9 cellular contexts compared by ENCODE assay signal in genomic region chr19:46115396-46116109, GRCh38. TPM values are rescaled to one million over a fixed set of nuclear protein-coding genes. Genes with fewer than 3 reads are reported as not detected.
DNase-seq lines count a peak whose midpoint lies in the region; ATAC-seq and TF ChIP-seq lines count a peak whose summit lies in the region.
"Had no signal": no experiment of that assay in that cellular context is flagged by ENCODE, and none has a peak within 500 bp of the region (broad histone marks: within the 10 kb centered on the region; RNA-seq: fewer than 3 reads in every experiment).

No MANE protein-coding gene starts in this region.

- ATAC-seq in stimulated activated naive CD8-positive, alpha-beta T cell treated with anti-CD3 and anti-CD28 coated beads, Interleukin-15, Interleukin-2, amounts not matched to agents 100 U/mL and 50 U/mL, for 24 hours, result peak; percentile 100
- no peak for ATAC-seq in GM18519 (IDR thresholded peaks at IDR 0.05; ENCODE audit: low FRiP score, unreplicated experiment)

- peak; percentile 10 for DNase-seq in stimulated activated naive CD4-positive, alpha-beta T cell treated with Interleukin-2 at 50 U/mL for 16 hours (lab: John Stamatoyannopoulos, UW)
- no peak for DNase-seq in stimulated activated naive CD4-positive, alpha-beta T cell (lab: John Stamatoyannopoulos, UW)
- DNase-seq in SW480 (ENCODE audit: low spot score) (peak; percentile 81), fibroblast of villous mesenchyme (ENCODE audit: low read depth) (peak; percentile 25), dermis blood vessel endothelial cell (no peak), OCI-M2 (lab: John Stamatoyannopoulos, UW; ENCODE audit: unreplicated experiment) (no peak)
- DNase-seq in stimulated activated naive CD8-positive, alpha-beta T cell treated with anti-CD3 and anti-CD28 coated beads, Interleukin-15, Interleukin-2, amounts not matched to agents 100 U/mL and 50 U/mL, for 24 hours, result peak; percentile 65
- DNase-seq: activated B cell treated with CpG ODN at 0.5 μM for 24 hours had no signal

- TF ChIP-seq CTCF in fibroblast of villous mesenchyme (IDR thresholded peaks at IDR 0.05; ENCODE audit: insufficient read depth, low read depth, low read length), result no peak

- H3K4me3 ChIP-seq in fibroblast of villous mesenchyme (ENCODE audit: low read depth, low read length), result no peak overlapping the region

RNA-seq across cellular contexts. Expression of gene IGFL3, which starts 8.9 kb away (rescaled TPM):
- total RNA-seq in fibroblast of villous mesenchyme (not detected in 2 replicates), dermis blood vessel endothelial cell (not detected in 2 replicates)
- total RNA-seq: activated B cell treated with CpG ODN at 0.5 μM for 24 hours had no signal

RNA-seq across cellular contexts. Expression of gene IGFL2, which starts 32.5 kb away (rescaled TPM):
- total RNA-seq in fibroblast of villous mesenchyme (not detected in 2 replicates), dermis blood vessel endothelial cell (not detected in 2 replicates)
- total RNA-seq: activated B cell treated with CpG ODN at 0.5 μM for 24 hours had no signal

Comparison
In these comparisons a context has a peak if more than half of its experiments do, and no peak if none do; other contexts are left out.
1. DNase-seq: peak in stimulated activated naive CD4-positive, alpha-beta T cell treated with Interleukin-2 at 50 U/mL for 16 hours (single experiment), SW480 (single experiment), fibroblast of villous mesenchyme (single experiment) and stimulated activated naive CD8-positive, alpha-beta T cell treated with anti-CD3 and anti-CD28 coated beads, Interleukin-15, Interleukin-2, amounts not matched to agents 100 U/mL and 50 U/mL, for 24 hours (single experiment); none in stimulated activated naive CD4-positive, alpha-beta T cell (0 of 6), dermis blood vessel endothelial cell (single experiment) and OCI-M2 (single experiment).